In genomic region chr1:248863011-248863881, GRCh38 we compare ENCODE assay signal across 1 cellular context.
TF ChIP-seq lines count a peak whose summit lies in the region.

No MANE protein-coding gene starts in this region.

TF ChIP-seq in HepG2, 621 proteins besides CTCF, POLR2A, EP300 and RAD21 (continued from another document and continues in another):
- TF ChIP-seq NCOA5 (CRISPR knock-in tag; IDR thresholded peaks at IDR 0.05) (no peak), ZNF33A (CRISPR knock-in tag; IDR thresholded peaks at IDR 0.05; ENCODE audit: borderline replicate concordance) (no peak), ZNF644 (CRISPR knock-in tag; IDR thresholded peaks at IDR 0.05; ENCODE audit: low read depth) (no peak), SIX1 (CRISPR knock-in tag; IDR thresholded peaks at IDR 0.05; ENCODE audit: borderline replicate concordance) (no peak), WIZ (CRISPR knock-in tag; IDR thresholded peaks at IDR 0.05) (no peak; the same call in 1 of the 2 replicates), KDM2A (CRISPR knock-in tag; IDR thresholded peaks at IDR 0.05; ENCODE audit: borderline replicate concordance, low read depth) (peak; percentile 66; the same call in 1 of the 2 replicates), DNMT1 (CRISPR knock-in tag; IDR thresholded peaks at IDR 0.05) (0 out of 2 replicates have a peak, but pooled peaks have one; percentile 88), PHF20 (CRISPR knock-in tag; IDR thresholded peaks at IDR 0.05) (peak; percentile 36; the same call in 1 of the 2 replicates), ZNF101 (CRISPR knock-in tag; IDR thresholded peaks at IDR 0.05; ENCODE audit: borderline replicate concordance, low read depth) (no peak), ZNF841 (CRISPR knock-in tag; IDR thresholded peaks at IDR 0.05; ENCODE audit: borderline replicate concordance) (no peak), ZNF772 (CRISPR knock-in tag; IDR thresholded peaks at IDR 0.05) (peak; percentile 91; the same call in 1 of the 2 replicates), ZNF672 (CRISPR knock-in tag; IDR thresholded peaks at IDR 0.05) (no peak), ZC3H13 (CRISPR knock-in tag; IDR thresholded peaks at IDR 0.05) (0 out of 2 replicates have a peak, but pooled peaks have one; percentile 31), PHF8 (CRISPR knock-in tag; IDR thresholded peaks at IDR 0.05) (peak; percentile 75), HMGXB3 (CRISPR knock-in tag; IDR thresholded peaks at IDR 0.05; ENCODE audit: borderline replicate concordance) (peak; percentile 21; the same call in 1 of the 2 replicates), ZNF350 (CRISPR knock-in tag; IDR thresholded peaks at IDR 0.05; ENCODE audit: borderline replicate concordance, low read depth) (peak; percentile 56), ZFY (CRISPR knock-in tag; IDR thresholded peaks at IDR 0.05) (peak; percentile 83), PAXIP1 (CRISPR knock-in tag; conservative IDR thresholded peaks at IDR 0.05) (peak; percentile 69), ARHGAP35 (CRISPR knock-in tag; IDR thresholded peaks at IDR 0.05; ENCODE audit: borderline replicate concordance) (no peak; the same call in none of the 2 replicates), ZNF839 (CRISPR knock-in tag; IDR thresholded peaks at IDR 0.05; ENCODE audit: borderline replicate concordance) (no peak; the same call in 1 of the 2 replicates), ZNF251 (CRISPR knock-in tag; IDR thresholded peaks at IDR 0.05) (no peak), POGZ (CRISPR knock-in tag; IDR thresholded peaks at IDR 0.05) (no peak), CENPBD1 (CRISPR knock-in tag; IDR thresholded peaks at IDR 0.05; ENCODE audit: borderline replicate concordance, low read depth) (no peak), GLI4 (CRISPR knock-in tag; IDR thresholded peaks at IDR 0.05; ENCODE audit: borderline replicate concordance) (no peak), ZNF256 (CRISPR knock-in tag; conservative IDR thresholded peaks at IDR 0.05) (no peak), ZMYM4 (CRISPR knock-in tag; IDR thresholded peaks at IDR 0.05) (peak; percentile 73; the same call in 1 of the 2 replicates), THAP7 (CRISPR knock-in tag; IDR thresholded peaks at IDR 0.05) (no peak; the same call in 1 of the 2 replicates), NFATC3 (CRISPR knock-in tag; IDR thresholded peaks at IDR 0.05) (0 out of 2 replicates have a peak, but pooled peaks have one; percentile 43), HNRNPL (IDR thresholded peaks at IDR 0.05; ENCODE audit: low read depth, low read length) (peak; percentile 81; the same call in 1 of the 2 replicates), ZNF343 (CRISPR knock-in tag; IDR thresholded peaks at IDR 0.05) (no peak), SSRP1 (CRISPR knock-in tag; IDR thresholded peaks at IDR 0.05) (no peak), ZNF790 (CRISPR knock-in tag; IDR thresholded peaks at IDR 0.05; ENCODE audit: borderline replicate concordance) (peak; percentile 81; the same call in 1 of the 2 replicates), CBX1 (IDR thresholded peaks at IDR 0.05; ENCODE audit: low read depth) (no peak), GABPB1 (CRISPR knock-in tag; IDR thresholded peaks at IDR 0.05) (peak; percentile 64; the same call in 1 of the 2 replicates), ZBTB42 (CRISPR knock-in tag; IDR thresholded peaks at IDR 0.05) (peak; percentile 72), ZNF883 (CRISPR knock-in tag; IDR thresholded peaks at IDR 0.05; ENCODE audit: not compliant biosample characterization) (peak; percentile 57), GMEB2 (CRISPR knock-in tag; IDR thresholded peaks at IDR 0.05; ENCODE audit: low read depth) (no peak), KMT2A (CRISPR knock-in tag; IDR thresholded peaks at IDR 0.05) (peak; percentile 27; the same call in 1 of the 2 replicates), ZNF816 (CRISPR knock-in tag; IDR thresholded peaks at IDR 0.05; ENCODE audit: borderline replicate concordance) (no peak; the same call in 1 of the 2 replicates), ASH2L (IDR thresholded peaks at IDR 0.05; ENCODE audit: insufficient read length, low read depth, low read length) (peak; percentile 33)
- TF ChIP-seq, protein P1, sequence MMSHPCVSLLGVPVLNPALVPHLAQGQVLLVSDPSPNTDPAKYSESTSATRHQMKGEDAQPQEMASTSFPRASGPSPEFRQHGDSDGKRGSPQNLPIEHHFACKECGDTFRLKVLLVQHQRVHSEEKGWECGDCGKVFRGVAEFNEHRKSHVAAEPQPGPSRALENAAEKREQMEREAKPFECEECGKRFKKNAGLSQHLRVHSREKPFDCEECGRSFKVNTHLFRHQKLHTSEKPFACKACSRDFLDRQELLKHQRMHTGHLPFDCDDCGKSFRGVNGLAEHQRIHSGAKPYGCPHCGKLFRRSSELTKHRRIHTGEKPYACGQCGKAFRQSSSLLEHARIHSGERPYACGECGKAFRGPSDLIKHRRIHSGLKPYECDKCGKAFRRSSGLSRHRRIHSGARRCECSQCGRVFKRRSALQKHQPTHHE (CRISPR knock-in tag; IDR thresholded peaks at IDR 0.05; ENCODE audit: borderline replicate concordance), result no peak
- TF ChIP-seq, protein P2, sequence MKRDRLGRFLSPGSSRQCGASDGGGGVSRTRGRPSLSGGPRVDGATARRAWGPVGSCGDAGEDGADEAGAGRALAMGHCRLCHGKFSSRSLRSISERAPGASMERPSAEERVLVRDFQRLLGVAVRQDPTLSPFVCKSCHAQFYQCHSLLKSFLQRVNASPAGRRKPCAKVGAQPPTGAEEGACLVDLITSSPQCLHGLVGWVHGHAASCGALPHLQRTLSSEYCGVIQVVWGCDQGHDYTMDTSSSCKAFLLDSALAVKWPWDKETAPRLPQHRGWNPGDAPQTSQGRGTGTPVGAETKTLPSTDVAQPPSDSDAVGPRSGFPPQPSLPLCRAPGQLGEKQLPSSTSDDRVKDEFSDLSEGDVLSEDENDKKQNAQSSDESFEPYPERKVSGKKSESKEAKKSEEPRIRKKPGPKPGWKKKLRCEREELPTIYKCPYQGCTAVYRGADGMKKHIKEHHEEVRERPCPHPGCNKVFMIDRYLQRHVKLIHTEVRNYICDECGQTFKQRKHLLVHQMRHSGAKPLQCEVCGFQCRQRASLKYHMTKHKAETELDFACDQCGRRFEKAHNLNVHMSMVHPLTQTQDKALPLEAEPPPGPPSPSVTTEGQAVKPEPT (CRISPR knock-in tag; IDR thresholded peaks at IDR 0.05; ENCODE audit: low read depth), result no peak
- TF ChIP-seq, protein P3, sequence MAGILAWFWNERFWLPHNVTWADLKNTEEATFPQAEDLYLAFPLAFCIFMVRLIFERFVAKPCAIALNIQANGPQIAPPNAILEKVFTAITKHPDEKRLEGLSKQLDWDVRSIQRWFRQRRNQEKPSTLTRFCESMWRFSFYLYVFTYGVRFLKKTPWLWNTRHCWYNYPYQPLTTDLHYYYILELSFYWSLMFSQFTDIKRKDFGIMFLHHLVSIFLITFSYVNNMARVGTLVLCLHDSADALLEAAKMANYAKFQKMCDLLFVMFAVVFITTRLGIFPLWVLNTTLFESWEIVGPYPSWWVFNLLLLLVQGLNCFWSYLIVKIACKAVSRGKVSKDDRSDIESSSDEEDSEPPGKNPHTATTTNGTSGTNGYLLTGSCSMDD (CRISPR knock-in tag; IDR thresholded peaks at IDR 0.05), result no peak
- TF ChIP-seq, protein P4, sequence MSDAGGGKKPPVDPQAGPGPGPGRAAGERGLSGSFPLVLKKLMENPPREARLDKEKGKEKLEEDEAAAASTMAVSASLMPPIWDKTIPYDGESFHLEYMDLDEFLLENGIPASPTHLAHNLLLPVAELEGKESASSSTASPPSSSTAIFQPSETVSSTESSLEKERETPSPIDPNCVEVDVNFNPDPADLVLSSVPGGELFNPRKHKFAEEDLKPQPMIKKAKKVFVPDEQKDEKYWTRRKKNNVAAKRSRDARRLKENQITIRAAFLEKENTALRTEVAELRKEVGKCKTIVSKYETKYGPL (CRISPR knock-in tag; IDR thresholded peaks at IDR 0.05), result no peak
- TF ChIP-seq, protein P5, sequence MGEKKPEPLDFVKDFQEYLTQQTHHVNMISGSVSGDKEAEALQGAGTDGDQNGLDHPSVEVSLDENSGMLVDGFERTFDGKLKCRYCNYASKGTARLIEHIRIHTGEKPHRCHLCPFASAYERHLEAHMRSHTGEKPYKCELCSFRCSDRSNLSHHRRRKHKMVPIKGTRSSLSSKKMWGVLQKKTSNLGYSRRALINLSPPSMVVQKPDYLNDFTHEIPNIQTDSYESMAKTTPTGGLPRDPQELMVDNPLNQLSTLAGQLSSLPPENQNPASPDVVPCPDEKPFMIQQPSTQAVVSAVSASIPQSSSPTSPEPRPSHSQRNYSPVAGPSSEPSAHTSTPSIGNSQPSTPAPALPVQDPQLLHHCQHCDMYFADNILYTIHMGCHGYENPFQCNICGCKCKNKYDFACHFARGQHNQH (CRISPR knock-in tag; IDR thresholded peaks at IDR 0.05), result peak; percentile 74; the same call in 1 of the 2 replicates
